In genomic region chr1:167555971-167556714, GRCh38 we compare ENCODE assay signal across 8 cellular contexts. TPM values are rescaled to one million over a fixed set of nuclear protein-coding genes. Genes with fewer than 3 reads are reported as not detected.
A peak's percentile ranks its signal among the peaks of the same experiment; 100 is the strongest.
DNase-seq lines count a peak whose midpoint lies in the region; ATAC-seq and TF ChIP-seq lines count a peak whose summit lies in the region.

No MANE protein-coding gene starts in this region.

- H3K36me3 Mint-ChIP-seq in CD4-positive, alpha-beta memory T cell: peaks cover 0 to 2% of the 10 kb centered on the region in 2 donors

- H3K4me3 ChIP-seq in CD4-positive, alpha-beta memory T cell (ENCODE audit: low read length in 2 of 2): no peak overlapping the region
- no peak overlapping the region for H3K4me3 ChIP-seq in HEK293 (ENCODE audit: low read depth, low read length)

- POLR2A ChIA-PET in CD4-positive, alpha-beta memory T cell (lab: Charles Lee; ENCODE audit: partially characterized antibody): interaction anchor here (0.7 kb wide), 1 partner anchor 288 kb away, joined by 3 read pairs; no protein-coding TSS in a partner anchor
- POLR2A ChIA-PET in HEK293 (lab: Yijun Ruan, JAX): interaction anchor here (1.2 kb wide), 1 partner anchor 336 kb away, joined by 3 read pairs; the partner anchor contains the start of gene POU2F1

- H3K36me3 ChIP-seq in CD4-positive, alpha-beta memory T cell (ENCODE audit: insufficient read depth, low read length): no peaks in the 10 kb centered on the region
- H3K36me3 ChIP-seq in HEK293 (ENCODE audit: control insufficient read depth in 2 of 2, insufficient read depth in 1 of 2, low read length in 2 of 2): no peaks in the 10 kb centered on the region

- peak overlapping the region in 1 of 8 donors; percentile 22 for H3K4me3 Mint-ChIP-seq in CD4-positive, alpha-beta memory T cell

- H3K4me1 ChIP-seq in CD4-positive, alpha-beta memory T cell (ENCODE audit: insufficient read depth, low read length): peaks cover 28% of the 10 kb centered on the region
- H3K4me1 ChIP-seq in HEK293 (ENCODE audit: control insufficient read depth, insufficient read depth, low read length): no peaks in the 10 kb centered on the region

- no peaks in the 10 kb centered on the region for H3K9me3 ChIP-seq in CD4-positive, alpha-beta memory T cell (ENCODE audit: control insufficient read depth in 1 of 2, low read length in 2 of 2)
- H3K9me3 ChIP-seq in HEK293 (ENCODE audit: control insufficient read depth, insufficient read depth, low read depth, low read length): no peaks in the 10 kb centered on the region

- peak; percentile 64 to 80 (median 67) for DNase-seq in CD4-positive, alpha-beta memory T cell
- DNase-seq in NCI-H510A treated with DMSO at 0.1 percent for 48 hours (lab: John Stamatoyannopoulos, UW) (peak; percentile 87), ecto neural progenitor cell (ENCODE audit: low spot score) (peak; percentile 76), medulla oblongata (ENCODE audit: extremely low spot score) (peak; percentile 89)
- DNase-seq in activated CD4-positive, alpha-beta T cell treated with anti-CD3 and anti-CD28 coated beads, Interleukin-2, amount 50 U/mL, for 1 hour: peak; percentile 74
- peak; percentile 37 to 65 for DNase-seq in stimulated activated CD8-positive, alpha-beta memory T cell treated with anti-CD3 and anti-CD28 coated beads, Interleukin-15, amount 100 ng/mL, for 4 hours (ENCODE audit: low read depth in 2 of 2)

- peaks cover 0 to 3% of the 10 kb centered on the region in 2 donors for H3K27me3 Mint-ChIP-seq in CD4-positive, alpha-beta memory T cell

- TF ChIP-seq CTCF in HEK293 (tag by site-specific recombination; IDR thresholded peaks at IDR 0.05): peak; percentile 64; the same call in 1 of the 2 replicates

- no peak for ATAC-seq in GM18907 (IDR thresholded peaks at IDR 0.05; ENCODE audit: unreplicated experiment)

- peaks cover 10 to 37% (median 28%) of the 10 kb centered on the region in 4 donors for H3K4me1 Mint-ChIP-seq in CD4-positive, alpha-beta memory T cell

- CTCF ChIA-PET in CD4-positive, alpha-beta memory T cell (lab: Charles Lee; ENCODE audit: partially characterized antibody): interaction anchor here (0.5 to 4.7 kb wide), 28 partner anchors 8 to 647 kb away, joined by 3 to 34 read pairs (median 4); partner anchors contain the start of gene POU2F1
- CTCF ChIA-PET in HEK293 (lab: Yijun Ruan, JAX): interaction anchor here (0.6 to 3.8 kb wide), 14 partner anchors 9 to 337 kb away, joined by 3 to 25 read pairs (median 4); no protein-coding TSS in a partner anchor

- no peak overlapping the region for H3K27ac ChIP-seq in CD4-positive, alpha-beta memory T cell (ENCODE audit: low read depth, low read length)
- no peak overlapping the region for H3K27ac ChIP-seq in HEK293 (ENCODE audit: extremely low read depth, low read depth, low read length)

- no peaks in the 10 kb centered on the region for H3K9me3 Mint-ChIP-seq in CD4-positive, alpha-beta memory T cell

- peak overlapping the region in 1 of 7 donors; percentile 60 for H3K27ac Mint-ChIP-seq in CD4-positive, alpha-beta memory T cell

- intact Hi-C loops in CD4-positive, alpha-beta memory T cell (cut with micrococcal nuclease): loop anchor here (1.0 to 10.0 kb wide), 5 partner anchors 61 to 490 kb away; no protein-coding TSS in a partner anchor

- H3K27me3 ChIP-seq in CD4-positive, alpha-beta memory T cell (ENCODE audit: insufficient read depth, low read length): no peaks in the 10 kb centered on the region

TF ChIP-seq in HEK293, 187 proteins besides CTCF, POLR2A, EP300 and RAD21:
- 0 out of 2 replicates have a peak, but pooled peaks have one; percentile 23 for TF ChIP-seq ZNF561 (tag by site-specific recombination; IDR thresholded peaks at IDR 0.05; ENCODE audit: borderline replicate concordance)
- TF ChIP-seq ZNF639 (tag by site-specific recombination; IDR thresholded peaks at IDR 0.05): no peak
- TF ChIP-seq OVOL3 (tag by site-specific recombination; IDR thresholded peaks at IDR 0.05): no peak
- peak; percentile 97 for TF ChIP-seq SCRT1 (tag by site-specific recombination; IDR thresholded peaks at IDR 0.05; ENCODE audit: borderline replicate concordance)
- TF ChIP-seq SCRT2 (tag by site-specific recombination; IDR thresholded peaks at IDR 0.05): peak; percentile 100
- peak; percentile 60 for TF ChIP-seq ZBTB17 (tag by site-specific recombination; IDR thresholded peaks at IDR 0.05)
- peak; percentile 45; the same call in 1 of the 2 replicates for TF ChIP-seq ZNF660 (tag by site-specific recombination; IDR thresholded peaks at IDR 0.05)
- TF ChIP-seq SP7 (tag by site-specific recombination; IDR thresholded peaks at IDR 0.05): 0 out of 2 replicates have a peak, but pooled peaks have one; percentile 29
- TF ChIP-seq ZNF654 (tag by site-specific recombination; IDR thresholded peaks at IDR 0.05; ENCODE audit: low read depth): peak; percentile 58
- 0 out of 2 replicates have a peak, but pooled peaks have one; percentile 38 for TF ChIP-seq ATF2 (tag by site-specific recombination; IDR thresholded peaks at IDR 0.05; ENCODE audit: low read depth)
- no peak for TF ChIP-seq ZFP3 (tag by site-specific recombination; IDR thresholded peaks at IDR 0.05; ENCODE audit: low read depth)
- TF ChIP-seq ZNF335 (tag by site-specific recombination; conservative IDR thresholded peaks at IDR 0.05): peak; percentile 23; the same call in 1 of the 2 replicates

RNA-seq across cellular contexts. Expression of gene CREG1, which starts 2.6 kb away (rescaled TPM):
- total RNA-seq in CD4-positive, alpha-beta memory T cell: 10 to 100 TPM; 21.0 to 21.7 TPM
- polyA plus RNA-seq in CD4-positive, alpha-beta memory T cell: 10 to 100 TPM; 19.4 to 27.7 TPM

RNA-seq across cellular contexts. Expression of gene CD247, which starts 37.8 kb away (rescaled TPM):
- total RNA-seq in CD4-positive, alpha-beta memory T cell: 100 to 1,000 TPM; 340 to 341 TPM
- polyA plus RNA-seq in CD4-positive, alpha-beta memory T cell: 100 to 1,000 TPM; 260 to 404 TPM
